In genomic region chr7:100465299-100465698, GRCh38 we compare ENCODE assay signal across 20 cellular contexts. TPM values are rescaled to one million over a fixed set of nuclear protein-coding genes. Genes with fewer than 3 reads are reported as not detected.
DNase-seq lines count a peak whose midpoint lies in the region; ATAC-seq and TF ChIP-seq lines count a peak whose summit lies in the region.
"Had no signal": no experiment of that assay in that cellular context is flagged by ENCODE, and none has a peak within 500 bp of the region (broad histone marks: within the 10 kb centered on the region; RNA-seq: fewer than 3 reads in every experiment).

No MANE protein-coding gene starts in this region.

- no peak for TF ChIP-seq POLR2A in sigmoid colon (IDR thresholded peaks at IDR 0.05)

- no peaks in the 10 kb centered on the region for H3K9me3 Mint-ChIP-seq in effector memory CD8-positive, alpha-beta T cell
- H3K9me3 Mint-ChIP-seq: activated naive CD4-positive, alpha-beta T cell treated with anti-CD3 and anti-CD28 coated beads, Interleukin-2, amount 50 U/mL, for 24 hours; memory B cell; neural crest cell; stimulated activated naive CD8-positive, alpha-beta T cell treated with anti-CD3 and anti-CD28 coated beads, Interleukin-15, Interleukin-2, amounts not matched to agents 100 ng/mL and 50 ng/mL, for 24 hours had no signal

- H3K4me1 Mint-ChIP-seq in effector memory CD8-positive, alpha-beta T cell (ENCODE audit: low read depth in 2 of 2) = peaks cover 5% of the 10 kb centered on the region in 2 donors

- H4K20me1 ChIP-seq in BLaER1 treated with 17β-estradiol and CSF1 and Interleukin-3, amounts not matched to agents 10 nM and 100 nM = peaks cover 36 to 68% (median 48%) of the 10 kb centered on the region in 11 experiments

- no peaks in the 10 kb centered on the region for H3K27me3 ChIP-seq in BLaER1 treated with 17β-estradiol and CSF1 and Interleukin-3, amounts not matched to agents 10 nM and 100 nM
- H3K27me3 ChIP-seq in sigmoid colon = no peaks in the 10 kb centered on the region
- H3K27me3 ChIP-seq: BE2C had no signal

- TF ChIP-seq EP300 in sigmoid colon (IDR thresholded peaks at IDR 0.05) = no peak

- peaks cover 43% of the 10 kb centered on the region for H3K36me3 Mint-ChIP-seq in effector memory CD8-positive, alpha-beta T cell (ENCODE audit: insufficient read depth)
- H3K36me3 Mint-ChIP-seq: activated naive CD4-positive, alpha-beta T cell treated with anti-CD3 and anti-CD28 coated beads, Interleukin-2, amount 50 U/mL, for 24 hours had no signal

- no peak for TF ChIP-seq CTCF in sigmoid colon (IDR thresholded peaks at IDR 0.05)

- no peak overlapping the region for H3K27ac ChIP-seq in BLaER1 treated with 17β-estradiol and CSF1 and Interleukin-3, amounts not matched to agents 10 nM and 100 nM
- peak overlapping the region in 3 of 4 donors; percentile 71 to 77 (median 74) for H3K27ac ChIP-seq in sigmoid colon

- H3K9ac ChIP-seq in BLaER1 treated with 17β-estradiol and CSF1 and Interleukin-3, amounts not matched to agents 10 nM and 100 nM = peak overlapping the region in 6 of 11 experiments; percentile 1 to 35 (median 28); a peak in 3 of 22 replicates

- no peaks in the 10 kb centered on the region for H3K9me3 ChIP-seq in BLaER1 treated with 17β-estradiol and CSF1 and Interleukin-3, amounts not matched to agents 10 nM and 100 nM (replicated peaks in 1 of 11)
- no peaks in the 10 kb centered on the region for H3K9me3 ChIP-seq in sigmoid colon
- H3K9me3 ChIP-seq: BE2C had no signal

- H3K4me2 ChIP-seq in BLaER1 treated with 17β-estradiol and CSF1 and Interleukin-3, amounts not matched to agents 10 nM and 100 nM = peak overlapping the region; percentile 5 to 53 (median 33); a peak in 12 of 22 replicates

- H3K4me3 Mint-ChIP-seq in effector memory CD8-positive, alpha-beta T cell = no peak overlapping the region
- H3K4me3 Mint-ChIP-seq: activated naive CD4-positive, alpha-beta T cell treated with anti-CD3 and anti-CD28 coated beads, Interleukin-2, amount 50 U/mL, for 24 hours; memory B cell; neural crest cell; stimulated activated naive CD8-positive, alpha-beta T cell treated with anti-CD3 and anti-CD28 coated beads, Interleukin-15, Interleukin-2, amounts not matched to agents 100 ng/mL and 50 ng/mL, for 24 hours had no signal

- peak overlapping the region; percentile 87 to 89 for H3K27ac Mint-ChIP-seq in effector memory CD8-positive, alpha-beta T cell
- H3K27ac Mint-ChIP-seq: activated naive CD4-positive, alpha-beta T cell treated with anti-CD3 and anti-CD28 coated beads, Interleukin-2, amount 50 U/mL, for 24 hours; memory B cell had no signal

- no peaks in the 10 kb centered on the region for H3K27me3 Mint-ChIP-seq in effector memory CD8-positive, alpha-beta T cell
- H3K27me3 Mint-ChIP-seq: activated naive CD4-positive, alpha-beta T cell treated with anti-CD3 and anti-CD28 coated beads, Interleukin-2, amount 50 U/mL, for 24 hours; memory B cell; stimulated activated naive CD8-positive, alpha-beta T cell treated with anti-CD3 and anti-CD28 coated beads, Interleukin-15, Interleukin-2, amounts not matched to agents 100 ng/mL and 50 ng/mL, for 24 hours had no signal

- WGBS in sigmoid colon, 2 donors = 78 to 82% methylated on average over 8 of the region's 8 CpGs

- H3K4me3 ChIP-seq in BLaER1 treated with 17β-estradiol and CSF1 and Interleukin-3, amounts not matched to agents 10 nM and 100 nM = no peak overlapping the region
- H3K4me3 ChIP-seq in sigmoid colon = no peak overlapping the region

- intact Hi-C loops in sigmoid colon (cut with DNase I) = loop anchor here (5.0 kb wide), 2 partner anchors 212 to 227 kb away; partner anchors contain the start of gene GIGYF1
- intact Hi-C loops in posterior cingulate gyrus (cut with DNase I) = loop anchor here (5.0 kb wide), 2 partner anchors 227 to 262 kb away; partner anchors contain the start of gene GIGYF1

- DNase-seq in M059J (ENCODE audit: low read depth) = peak; percentile 75
- DNase-seq in effector memory CD8-positive, alpha-beta T cell = no peak
- no peak for DNase-seq in sigmoid colon
- DNase-seq in middle frontal gyrus (ENCODE audit: extremely low spot score, low spot score) = no peak
- no peak for DNase-seq in posterior cingulate gyrus
- DNase-seq: activated CD4-positive, alpha-beta T cell treated with anti-CD3 and anti-CD28 coated beads for 4 hours; activated T-cell treated with anti-CD3 and anti-CD28 coated beads for 4 hours; central memory CD4-positive, alpha-beta T cell; NCI-H510A treated with DMSO at 0.1 percent for 48 hours; retina; SIG-M5; stimulated activated CD4-positive, alpha-beta T cell treated with anti-CD3 and anti-CD28 coated beads, Interleukin-15, amount 100 ng/mL, for 24 hours had no signal

- peaks cover 67 to 90% (median 82%) of the 10 kb centered on the region in 11 experiments for H3K36me3 ChIP-seq in BLaER1 treated with 17β-estradiol and CSF1 and Interleukin-3, amounts not matched to agents 10 nM and 100 nM
- H3K36me3 ChIP-seq in sigmoid colon = peaks cover 0 to 38% (median 7%) of the 10 kb centered on the region in 4 donors
- H3K36me3 ChIP-seq: BE2C had no signal

- no peak for ATAC-seq in effector memory CD8-positive, alpha-beta T cell (replicated peaks)
- ATAC-seq in GM19455 (IDR thresholded peaks at IDR 0.05; ENCODE audit: unreplicated experiment) = no peak

- H3K4me1 ChIP-seq in BLaER1 treated with 17β-estradiol and CSF1 and Interleukin-3, amounts not matched to agents 10 nM and 100 nM = peaks cover 44 to 69% (median 56%) of the 10 kb centered on the region in 10 experiments
- H3K4me1 ChIP-seq in sigmoid colon = peaks cover 0 to 48% (median 41%) of the 10 kb centered on the region in 4 donors

RNA-seq across cellular contexts. Expression of gene SPACDR, which starts 1.2 kb away (rescaled TPM):
- total RNA-seq in M059J (2014; rRNA removed; shearing (Covaris generic)) = 2.4 TPM in 1 of 2 replicates, not detected in the other
- under 1 TPM in 1 of 4 donors, not detected in 3; 0.95 TPM for total RNA-seq in sigmoid colon
- under 1 TPM in 1 of 3 donors, not detected in 2; 0.63 TPM for polyA plus RNA-seq in sigmoid colon
- total RNA-seq: frontal cortex had no signal

RNA-seq across cellular contexts. Expression of gene TSC22D4, which starts 13.7 kb away (rescaled TPM):
- 28.1 and 43.6 TPM in 2 replicates for total RNA-seq in M059J (2014; rRNA removed; shearing (Covaris generic))
- total RNA-seq in sigmoid colon = 10 to 100 TPM; 24.4 to 31.6 (median 28.5) TPM
- polyA plus RNA-seq in sigmoid colon = 10 to 100 TPM; 46.8 to 53.5 (median 51.1) TPM

RNA-seq across cellular contexts. Expression of gene NYAP1, which starts 18.4 kb away (rescaled TPM):
- 0.02 TPM in 1 of 2 replicates, not detected in the other for total RNA-seq in M059J (2014; rRNA removed; shearing (Covaris generic))
- total RNA-seq in sigmoid colon = 1 to 10 TPM; 1.1 to 1.5 (median 1.4) TPM
- 1 to 10 TPM in 1 of 3 donors, under 1 TPM in 1, not detected in 1; 0.23 to 1.6 TPM for polyA plus RNA-seq in sigmoid colon

RNA-seq across cellular contexts. Expression of gene PPP1R35, which starts 29.0 kb away (rescaled TPM):
- 17.7 and 23.7 TPM in 2 replicates for total RNA-seq in M059J (2014; rRNA removed; shearing (Covaris generic))
- 10 to 100 TPM; 17.4 to 42.6 (median 35.2) TPM for total RNA-seq in sigmoid colon
- 10 to 100 TPM; 28.2 to 45.5 (median 31.4) TPM for polyA plus RNA-seq in sigmoid colon

RNA-seq across cellular contexts. Expression of gene MEPCE, which starts 35.7 kb away (rescaled TPM):
- 32.7 and 48.2 TPM in 2 replicates for total RNA-seq in M059J (2014; rRNA removed; shearing (Covaris generic))
- total RNA-seq in sigmoid colon = 10 to 100 TPM; 20.0 to 29.7 (median 25.5) TPM
- 10 to 100 TPM; 18.0 to 32.1 (median 19.7) TPM for polyA plus RNA-seq in sigmoid colon

Comparison
In these comparisons a context has a peak if more than half of its experiments do, and no peak if none do; other contexts are left out.
1. H3K27ac ChIP-seq: peak in sigmoid colon (3 of 4); none in BLaER1 treated with 17β-estradiol and CSF1 and Interleukin-3, amounts not matched to agents 10 nM and 100 nM (0 of 11).